Comparison of ENCODE assay signal across 8 cellular contexts in the genomic region with DNA sequence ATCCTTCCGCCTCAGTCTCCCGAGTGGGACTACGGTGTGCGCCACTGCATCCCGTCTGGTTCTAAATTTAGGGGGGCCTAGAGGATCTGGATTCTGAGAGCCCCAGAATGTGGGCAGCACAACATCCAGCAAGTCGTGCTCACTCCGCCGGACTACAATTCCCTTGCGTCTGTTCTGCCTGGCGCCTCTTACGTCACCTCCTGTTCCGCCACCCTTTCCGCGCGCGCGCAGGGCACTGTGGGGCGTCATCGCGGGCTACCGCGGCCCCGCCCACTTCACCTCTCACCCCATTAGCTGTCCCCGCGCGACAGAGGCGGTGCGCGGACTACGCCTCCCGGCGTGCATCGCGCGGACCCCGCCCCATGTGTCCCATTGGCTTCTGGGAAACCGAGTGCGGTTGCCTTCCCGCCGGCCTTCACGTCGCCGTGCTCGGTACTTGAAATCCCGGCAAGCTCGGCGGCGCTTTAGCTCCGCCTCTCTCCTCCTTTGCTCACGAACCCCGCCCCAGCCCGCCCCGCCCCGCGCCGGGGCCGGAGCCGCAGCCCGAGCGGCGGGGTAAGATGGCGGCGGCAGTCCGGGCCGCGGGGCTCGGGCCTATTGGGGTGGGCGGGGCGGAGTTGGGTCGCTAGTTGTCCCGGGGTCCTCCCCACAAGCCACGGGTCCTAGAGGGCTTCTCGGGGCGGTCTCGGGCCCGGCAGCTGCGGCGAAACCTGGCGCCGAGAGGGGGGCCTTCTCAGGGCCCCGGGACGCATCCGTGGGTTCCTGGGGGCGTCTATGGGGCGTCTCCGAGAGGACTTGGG. TPM values are rescaled to one million over a fixed set of nuclear protein-coding genes. Genes with fewer than 3 reads are reported as not detected.
A peak's percentile ranks its signal among the peaks of the same experiment; 100 is the strongest.
DNase-seq lines count a peak whose midpoint lies in the region; ATAC-seq and TF ChIP-seq lines count a peak whose summit lies in the region.

A gene with protein sequence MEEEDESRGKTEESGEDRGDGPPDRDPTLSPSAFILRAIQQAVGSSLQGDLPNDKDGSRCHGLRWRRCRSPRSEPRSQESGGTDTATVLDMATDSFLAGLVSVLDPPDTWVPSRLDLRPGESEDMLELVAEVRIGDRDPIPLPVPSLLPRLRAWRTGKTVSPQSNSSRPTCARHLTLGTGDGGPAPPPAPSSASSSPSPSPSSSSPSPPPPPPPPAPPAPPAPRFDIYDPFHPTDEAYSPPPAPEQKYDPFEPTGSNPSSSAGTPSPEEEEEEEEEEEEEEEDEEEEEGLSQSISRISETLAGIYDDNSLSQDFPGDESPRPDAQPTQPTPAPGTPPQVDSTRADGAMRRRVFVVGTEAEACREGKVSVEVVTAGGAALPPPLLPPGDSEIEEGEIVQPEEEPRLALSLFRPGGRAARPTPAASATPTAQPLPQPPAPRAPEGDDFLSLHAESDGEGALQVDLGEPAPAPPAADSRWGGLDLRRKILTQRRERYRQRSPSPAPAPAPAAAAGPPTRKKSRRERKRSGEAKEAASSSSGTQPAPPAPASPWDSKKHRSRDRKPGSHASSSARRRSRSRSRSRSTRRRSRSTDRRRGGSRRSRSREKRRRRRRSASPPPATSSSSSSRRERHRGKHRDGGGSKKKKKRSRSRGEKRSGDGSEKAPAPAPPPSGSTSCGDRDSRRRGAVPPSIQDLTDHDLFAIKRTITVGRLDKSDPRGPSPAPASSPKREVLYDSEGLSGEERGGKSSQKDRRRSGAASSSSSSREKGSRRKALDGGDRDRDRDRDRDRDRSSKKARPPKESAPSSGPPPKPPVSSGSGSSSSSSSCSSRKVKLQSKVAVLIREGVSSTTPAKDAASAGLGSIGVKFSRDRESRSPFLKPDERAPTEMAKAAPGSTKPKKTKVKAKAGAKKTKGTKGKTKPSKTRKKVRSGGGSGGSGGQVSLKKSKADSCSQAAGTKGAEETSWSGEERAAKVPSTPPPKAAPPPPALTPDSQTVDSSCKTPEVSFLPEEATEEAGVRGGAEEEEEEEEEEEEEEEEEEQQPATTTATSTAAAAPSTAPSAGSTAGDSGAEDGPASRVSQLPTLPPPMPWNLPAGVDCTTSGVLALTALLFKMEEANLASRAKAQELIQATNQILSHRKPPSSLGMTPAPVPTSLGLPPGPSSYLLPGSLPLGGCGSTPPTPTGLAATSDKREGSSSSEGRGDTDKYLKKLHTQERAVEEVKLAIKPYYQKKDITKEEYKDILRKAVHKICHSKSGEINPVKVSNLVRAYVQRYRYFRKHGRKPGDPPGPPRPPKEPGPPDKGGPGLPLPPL (plus strand): TSS at position 522 of the 800 bp plus-strand sequence. CDS start 2,818 bp downstream, outside the sequence.

- peak within 1 kb of the TSS; percentile 100 for H3K27ac Mint-ChIP-seq in activated CD4-positive, alpha-beta T cell treated with anti-CD3 and anti-CD28 coated beads, Interleukin-2, amount 10 ng/mL, durations not matched to agents 24 days and 14 days

- TF ChIP-seq CTCF in BE2C (IDR thresholded peaks at IDR 0.05; ENCODE audit: low read depth, low read length) (no peak), colonic mucosa (IDR thresholded peaks at IDR 0.05) (no peak)

- ATAC-seq in HG03460 (IDR thresholded peaks at IDR 0.05; ENCODE audit: unreplicated experiment): peak; percentile 49

- intact Hi-C loops in activated CD4-positive, alpha-beta T cell treated with anti-CD3 and anti-CD28 coated beads, Interleukin-2, amount 10 ng/mL, durations not matched to agents 24 days and 14 days (cut with micrococcal nuclease): loop anchor here (1.0 to 5.0 kb wide), 6 partner anchors 23 to 235 kb away; a partner anchor contains a TSS
- intact Hi-C loops in colonic mucosa (cut with DNase I): no loop called here

- H3K36me3 Mint-ChIP-seq in activated CD4-positive, alpha-beta T cell treated with anti-CD3 and anti-CD28 coated beads, Interleukin-2, amount 10 ng/mL, durations not matched to agents 24 days and 14 days (ENCODE audit: low read depth): peaks cover 13% of the 10 kb centered on the region

- no peaks in the 10 kb centered on the region for H3K27me3 Mint-ChIP-seq in activated CD4-positive, alpha-beta T cell treated with anti-CD3 and anti-CD28 coated beads, Interleukin-2, amount 10 ng/mL, durations not matched to agents 24 days and 14 days

- peak within 1 kb of the TSS; percentile 99 to 100 for H3K9ac ChIP-seq in colonic mucosa (ENCODE audit: low read depth in 2 of 2, low read length in 2 of 2)

- H3K36me3 ChIP-seq in BE2C (peaks cover 16% of the 10 kb centered on the region), colonic mucosa (no peaks in the 10 kb centered on the region)

- H3K4me1 ChIP-seq in BE2C (peaks cover 8% of the 10 kb centered on the region), colonic mucosa (peaks cover 6% of the 10 kb centered on the region)

- H3K27ac ChIP-seq in colonic mucosa: peak within 1 kb of the TSS; percentile 99

- peak within 1 kb of the TSS; percentile 84 for H3K4me3 ChIP-seq in BE2C (ENCODE audit: low read depth, low read length)
- H3K4me3 ChIP-seq in colonic mucosa: peak within 1 kb of the TSS; percentile 96

- H3K9me3 Mint-ChIP-seq in activated CD4-positive, alpha-beta T cell treated with anti-CD3 and anti-CD28 coated beads, Interleukin-2, amount 10 ng/mL, durations not matched to agents 24 days and 14 days: no peaks in the 10 kb centered on the region

- DNase-seq in BE2C: peak; percentile 99
- peak; percentile 97 for DNase-seq in GM19240 (ENCODE audit: insufficient read length, low spot score)
- peak; percentile 98 for DNase-seq in NCI-H526 treated with DMSO at 0.1 percent for 48 hours (lab: John Stamatoyannopoulos, UW)
- peak; percentile 100 for DNase-seq in activated CD4-positive, alpha-beta T cell treated with anti-CD3 and anti-CD28 coated beads, Interleukin-2, amount 10 ng/mL, durations not matched to agents 24 days and 14 days
- DNase-seq in colonic mucosa: peak; percentile 99
- DNase-seq in kidney tubule cell (ENCODE audit: low spot score): peak; percentile 100
- peak; percentile 98 to 99 (median 98) for DNase-seq in stimulated activated CD4-positive, alpha-beta T cell treated with anti-CD3 and anti-CD28 coated beads, Interleukin-1b, Interleukin-23, amount 100 ng/mL, for 24 hours (ENCODE audit: low read depth in 4 of 4, low spot score in 1 of 4)

- peak within 1 kb of the TSS; percentile 97 for H3K4me3 Mint-ChIP-seq in activated CD4-positive, alpha-beta T cell treated with anti-CD3 and anti-CD28 coated beads, Interleukin-2, amount 10 ng/mL, durations not matched to agents 24 days and 14 days

- H3K4me1 Mint-ChIP-seq in activated CD4-positive, alpha-beta T cell treated with anti-CD3 and anti-CD28 coated beads, Interleukin-2, amount 10 ng/mL, durations not matched to agents 24 days and 14 days: peaks cover 52% of the 10 kb centered on the region

- no peaks in the 10 kb centered on the region for H3K27me3 ChIP-seq in BE2C
- no peaks in the 10 kb centered on the region for H3K27me3 ChIP-seq in colonic mucosa

- no peaks in the 10 kb centered on the region for H3K9me3 ChIP-seq in BE2C
- no peaks in the 10 kb centered on the region for H3K9me3 ChIP-seq in colonic mucosa

RNA-seq across cellular contexts. Expression of the gene that starts here (rescaled TPM):
- polyA plus RNA-seq in BE2C (2012; ENCODE audit: insufficient read depth, insufficient read length, low read depth): 86.5 TPM
- 75.0 and 84.9 TPM in 2 replicates for total RNA-seq in activated CD4-positive, alpha-beta T cell treated with anti-CD3 and anti-CD28 coated beads, Interleukin-2, amount 10 ng/mL, durations not matched to agents 24 days and 14 days
- 10 to 100 TPM; 54.2 to 85.7 TPM for total RNA-seq in colonic mucosa

Comparison
In these comparisons a context has a peak if more than half of its experiments do, and no peak if none do; other contexts are left out.
1. Peak in every context shown above with its lines: DNase-seq, ATAC-seq, H3K4me3 ChIP-seq and H3K27ac ChIP-seq.